In genomic region chr5:88276378-88276777, GRCh38 we compare ENCODE assay signal across 11 cellular contexts.
"Had no signal": no experiment of that assay in that cellular context is flagged by ENCODE, and none has a peak within 500 bp of the region (broad histone marks: within the 10 kb centered on the region; RNA-seq: fewer than 3 reads in every experiment).

No MANE protein-coding gene starts in this region.

- H3K27ac ChIP-seq: GM23248 had no signal

- H3K4me2 ChIP-seq: GM23338 had no signal

- FAIRE-seq: H1, H54 had no signal

- H2AFZ ChIP-seq: GM23248, GM23338 had no signal

- H3K4me3 ChIP-seq: GM23248, GM23338, HAP-1 had no signal

- H3K9ac ChIP-seq: GM23248 had no signal

- H3K9me3 ChIP-seq: HAP-1 had no signal

- ATAC-seq: GM23338, HCT116 had no signal

- DNase-seq: GM23248, GOT3, H7, H9, HCEC 1CT, HFFc6 had no signal
